17 cellular contexts compared by ENCODE assay signal in genomic region chr11:115180272-115180671, GRCh38.
"Had no signal": no experiment of that assay in that cellular context is flagged by ENCODE, and none has a peak within 500 bp of the region (broad histone marks: within the 10 kb centered on the region; RNA-seq: fewer than 3 reads in every experiment).

No MANE protein-coding gene starts in this region.

- H3K4me3 Mint-ChIP-seq: activated naive CD8-positive, alpha-beta T cell; naive thymus-derived CD8-positive, alpha-beta T cell; stimulated activated memory B cell treated with anti-CD40 and anti-IgM and Interleukin-4, amounts not matched to agents 10 μg/mL and 1 μg/mL and 100 μg/mL, for 72 hours; WTC11 had no signal

- H3K9me3 Mint-ChIP-seq: stimulated activated memory B cell treated with anti-CD40 and anti-IgM and Interleukin-4, amounts not matched to agents 10 μg/mL and 1 μg/mL and 100 μg/mL, for 72 hours; WTC11 had no signal

- H3K27ac Mint-ChIP-seq: activated naive CD8-positive, alpha-beta T cell; naive thymus-derived CD8-positive, alpha-beta T cell; stimulated activated memory B cell treated with anti-CD40 and anti-IgM and Interleukin-4, amounts not matched to agents 10 μg/mL and 1 μg/mL and 100 μg/mL, for 72 hours; WTC11 had no signal

- H3K4me1 Mint-ChIP-seq: naive thymus-derived CD8-positive, alpha-beta T cell; stimulated activated memory B cell treated with anti-CD40 and anti-IgM and Interleukin-4, amounts not matched to agents 10 μg/mL and 1 μg/mL and 100 μg/mL, for 72 hours had no signal

- H3K27me3 Mint-ChIP-seq: activated naive CD8-positive, alpha-beta T cell; naive thymus-derived CD8-positive, alpha-beta T cell had no signal

- DNase-seq: activated T-cell treated with anti-CD3 and anti-CD28 coated beads, Interleukin-2, amount 50 U/mL, for 1 hour; adrenal gland; central memory CD4-positive, alpha-beta T cell; dermis blood vessel endothelial cell; effector CD8-positive, alpha-beta T cell; kidney glomerular epithelial cell; left ventricle myocardium inferior; naive thymus-derived CD8-positive, alpha-beta T cell; pancreas; right lobe of liver; small intestine; stimulated activated CD4-positive, alpha-beta T cell treated with anti-CD3 and anti-CD28 coated beads, Interleukin-2, amount 100 ng/mL, for 24 hours; stomach; transverse colon had no signal

- H3K36me3 Mint-ChIP-seq: activated naive CD8-positive, alpha-beta T cell; naive thymus-derived CD8-positive, alpha-beta T cell; stimulated activated memory B cell treated with anti-CD40 and anti-IgM and Interleukin-4, amounts not matched to agents 10 μg/mL and 1 μg/mL and 100 μg/mL, for 72 hours; WTC11 had no signal
